ENCODE assay signal across 8 cellular contexts in the genomic region with DNA sequence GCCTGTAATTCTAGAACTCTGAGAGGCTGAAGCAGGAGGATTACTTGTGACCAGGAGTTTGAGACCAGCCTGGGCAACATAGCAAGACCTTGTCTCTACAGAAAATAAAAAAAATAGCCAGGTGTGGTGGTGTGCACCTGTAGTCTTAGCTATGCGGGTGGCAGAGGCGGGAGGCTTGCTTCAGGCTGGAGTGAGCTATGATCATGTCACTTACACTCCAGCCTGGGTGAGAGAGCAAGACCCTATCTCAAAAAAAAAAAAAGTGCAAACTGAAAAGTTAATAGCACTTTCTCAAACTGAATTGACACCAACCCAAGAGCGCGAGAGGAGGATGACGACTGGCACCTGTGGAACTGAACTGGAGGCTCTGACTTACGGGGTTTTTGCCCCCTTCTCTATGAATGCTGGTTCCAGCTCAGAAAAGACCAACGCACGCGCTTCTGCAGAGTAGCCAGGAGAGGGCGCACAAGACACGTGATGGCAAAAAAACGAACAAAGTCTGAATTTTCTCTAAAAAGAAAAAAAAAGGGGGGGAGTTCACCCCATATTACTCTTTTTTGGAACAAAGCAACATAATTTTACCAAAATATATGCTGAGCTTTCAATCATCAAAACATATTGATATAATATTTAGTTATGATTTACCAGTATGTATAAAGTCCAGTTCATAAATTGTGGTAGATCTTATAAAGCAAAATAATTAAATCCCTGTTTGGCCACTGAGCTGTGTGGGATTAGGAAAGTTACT. TPM values are rescaled to one million over a fixed set of nuclear protein-coding genes. Genes with fewer than 3 reads are reported as not detected.
DNase-seq lines count a peak whose midpoint lies in the region; ATAC-seq and TF ChIP-seq lines count a peak whose summit lies in the region.

No MANE protein-coding gene starts in this region.

- no peak overlapping the region for H3K27ac Mint-ChIP-seq in chondrocyte (ENCODE audit: unreplicated experiment)

- H3K36me3 Mint-ChIP-seq in chondrocyte (ENCODE audit: low read depth) = no peaks in the 10 kb centered on the region

- H3K9me3 Mint-ChIP-seq in chondrocyte (ENCODE audit: low read depth) = no peaks in the 10 kb centered on the region

- H3K27me3 Mint-ChIP-seq in chondrocyte (ENCODE audit: low read depth) = peaks cover 11% of the 10 kb centered on the region

- H3K9me3 ChIP-seq in lung (ENCODE audit: control insufficient read depth in 2 of 2, insufficient read depth in 1 of 2, low read length in 1 of 2) = no peaks in the 10 kb centered on the region

- H3K4me1 ChIP-seq in lung (ENCODE audit: control insufficient read depth in 2 of 2, insufficient read depth in 2 of 2, low read length in 2 of 2) = peaks cover 0 to 2% of the 10 kb centered on the region in 2 donors

- TF ChIP-seq CTCF in chondrocyte (IDR thresholded peaks at IDR 0.05) (peak; percentile 97), lung (IDR thresholded peaks at IDR 0.05; ENCODE audit: control extremely low read depth, extremely low read depth) (peak; percentile 87)

- WGBS in lung, 2 donors = 12 to 16% methylated on average over 12 of the region's 12 CpGs

- no peaks in the 10 kb centered on the region for H3K27me3 ChIP-seq in lung (ENCODE audit: control insufficient read depth, insufficient read depth)

- DNase-seq in NK-92 treated with Interleukin-12 subunit alpha and Interleukin-12 subunit beta, amount 100 ng/mL, for 24 hours (lab: John Stamatoyannopoulos, UW) = peak; percentile 24
- no peak for DNase-seq in NK-92 (lab: John Stamatoyannopoulos, UW; ENCODE audit: unreplicated experiment)
- DNase-seq in NCI-H2196 treated with DMSO at 0.1 percent for 48 hours (lab: John Stamatoyannopoulos, UW; ENCODE audit: unreplicated experiment) = peak; percentile 70
- DNase-seq in activated CD4-positive, CD25-positive, alpha-beta regulatory T cell treated with anti-CD3 and anti-CD28 coated beads, Interleukin-2, amount 50 U/mL, for 72 hours = peak; percentile 61
- no peak for DNase-seq in chondrocyte (ENCODE audit: low spot score)
- DNase-seq in lung (ENCODE audit: low spot score) = peak; percentile 52
- peak; percentile 74 for DNase-seq in stimulated activated CD8-positive, alpha-beta memory T cell treated with anti-CD3 and anti-CD28 coated beads, Interleukin-4, amount 100 ng/mL, for 48 hours

- H3K36me3 ChIP-seq in lung (ENCODE audit: control insufficient read depth in 2 of 2, insufficient read depth in 2 of 2, low read length in 2 of 2) = no peaks in the 10 kb centered on the region

- no peak overlapping the region for H3K4me3 Mint-ChIP-seq in chondrocyte (ENCODE audit: unreplicated experiment)

- H3K4me3 ChIP-seq in lung = no peak overlapping the region

- H3K4me1 Mint-ChIP-seq in chondrocyte (ENCODE audit: low read depth) = peaks cover 4% of the 10 kb centered on the region

- H3K27ac ChIP-seq in lung (ENCODE audit: low read depth in 1 of 2, low read length in 1 of 2) = no peak overlapping the region

- ATAC-seq in lung (ENCODE audit: insufficient read depth, low FRiP score) (peak; percentile 45), HG03432 (IDR thresholded peaks at IDR 0.05; ENCODE audit: unreplicated experiment) (no peak)

RNA-seq across cellular contexts. Expression of a gene that starts 23.7 kb away (rescaled TPM):
- total RNA-seq in chondrocyte = not detected in 3 replicates
- total RNA-seq in lung = 1 to 10 TPM; 4.1 to 4.9 TPM
- 1 to 10 TPM; 1.2 to 1.3 TPM for polyA plus RNA-seq in lung

RNA-seq across cellular contexts. Expression of a gene that starts 30.9 kb away (rescaled TPM):
- total RNA-seq in chondrocyte (0.13 TPM in 1 of 3 replicates, not detected in the others), lung (1 to 10 TPM; 5.2 to 7.4 TPM)
- 10 to 100 TPM in 1 of 2 donors, 1 to 10 TPM in 1; 3.2 to 10.0 TPM for polyA plus RNA-seq in lung

Comparison
In these comparisons a context has a peak if more than half of its experiments do, and no peak if none do; other contexts are left out.
1. DNase-seq: peak in NK-92 treated with Interleukin-12 subunit alpha and Interleukin-12 subunit beta, amount 100 ng/mL, for 24 hours (single experiment), NCI-H2196 treated with DMSO at 0.1 percent for 48 hours (single experiment), activated CD4-positive, CD25-positive, alpha-beta regulatory T cell treated with anti-CD3 and anti-CD28 coated beads, Interleukin-2, amount 50 U/mL, for 72 hours (single experiment), lung (single experiment) and stimulated activated CD8-positive, alpha-beta memory T cell treated with anti-CD3 and anti-CD28 coated beads, Interleukin-4, amount 100 ng/mL, for 48 hours (single experiment); none in NK-92 (single experiment) and chondrocyte (single experiment).